ENCODE assay signal across 18 cellular contexts in genomic region chr14:22502551-22502950, GRCh38.
A peak's percentile ranks its signal among the peaks of the same experiment; 100 is the strongest.
DNase-seq lines count a peak whose midpoint lies in the region; ATAC-seq and TF ChIP-seq lines count a peak whose summit lies in the region.
"Had no signal": no experiment of that assay in that cellular context is flagged by ENCODE, and none has a peak within 500 bp of the region (broad histone marks: within the 10 kb centered on the region; RNA-seq: fewer than 3 reads in every experiment).

No MANE protein-coding gene starts in this region.

- intact Hi-C loops in ovary (cut with DNase I), result no loop called here

- no peaks in the 10 kb centered on the region for H3K9me3 ChIP-seq in Peyer's patch
- no peaks in the 10 kb centered on the region for H3K9me3 ChIP-seq in ovary
- H3K9me3 ChIP-seq: heart right ventricle, SJSA1, thyroid gland had no signal

- TF ChIP-seq EP300 in ovary (IDR thresholded peaks at IDR 0.05), result no peak

- H3K4me1 ChIP-seq in Peyer's patch, result peaks cover 0 to 4% (median 0%) of the 10 kb centered on the region in 4 donors
- no peaks in the 10 kb centered on the region for H3K4me1 ChIP-seq in ovary (ENCODE audit: insufficient read depth)
- H3K4me1 ChIP-seq: thyroid gland had no signal

- H3K36me3 ChIP-seq in Peyer's patch (no peaks in the 10 kb centered on the region), ovary (no peaks in the 10 kb centered on the region)
- H3K36me3 ChIP-seq: heart right ventricle, SJSA1, thyroid gland had no signal

- 72 to 92% (median 88%) methylated on average over 6 of the region's 6 CpGs for WGBS in ovary, 3 donors

- peak overlapping the region; percentile 86 to 88 for H3K27ac Mint-ChIP-seq in effector memory CD8-positive, alpha-beta T cell

- no peaks in the 10 kb centered on the region for H3K27me3 ChIP-seq in Peyer's patch
- no peaks in the 10 kb centered on the region for H3K27me3 ChIP-seq in ovary
- H3K27me3 ChIP-seq: heart right ventricle, SJSA1, thyroid gland had no signal

- peak overlapping the region; percentile 79 to 80 for H3K4me3 Mint-ChIP-seq in effector memory CD8-positive, alpha-beta T cell
- H3K4me3 Mint-ChIP-seq: activated B cell treated with CpG ODN at 0.5 μM for 24 hours, nephron progenitor cell had no signal

- peaks cover 19 to 20% of the 10 kb centered on the region in 2 donors for H3K4me1 Mint-ChIP-seq in effector memory CD8-positive, alpha-beta T cell (ENCODE audit: low read depth in 2 of 2)

- DNase-seq in activated CD8-positive, alpha-beta memory T cell treated with anti-CD3 and anti-CD28 coated beads for 24 hours, result peak; percentile 72
- DNase-seq in activated CD8-positive, alpha-beta memory T cell treated with anti-CD3 and anti-CD28 coated beads, Interleukin-2, amount 50 U/mL, for 48 hours, result no peak
- DNase-seq in Peyer's patch, result no peak
- DNase-seq in effector memory CD8-positive, alpha-beta T cell, result no peak
- DNase-seq in stimulated activated naive CD8-positive, alpha-beta T cell treated with anti-CD3 and anti-CD28 coated beads, Interleukin-15, Interleukin-2, amounts not matched to agents 100 U/mL and 50 U/mL, for 24 hours, result no peak
- no peak for DNase-seq in NCI-H2107 treated with DMSO at 0.1 percent for 48 hours (lab: John Stamatoyannopoulos, UW; ENCODE audit: unreplicated experiment)
- DNase-seq in ovary, result no peak
- DNase-seq in HUDEP-2 (lab: John Stamatoyannopoulos, UW; ENCODE audit: unreplicated experiment in 76 of 76), result no peak
- DNase-seq: ACHN; activated B cell treated with CpG ODN at 0.5 μM for 24 hours; activated gamma-delta T cell treated with Interleukin-2 at 50 U/mL for 16 hours; DMS 273 treated with DMSO at 0.1 percent for 48 hours; NCI-H2081; nephron progenitor cell; NK-92 treated with Interleukin-12 subunit alpha and Interleukin-12 subunit beta, amount 100 ng/mL, for 24 hours; thyroid gland had no signal

- H3K36me3 Mint-ChIP-seq in effector memory CD8-positive, alpha-beta T cell (ENCODE audit: insufficient read depth), result peaks cover 51% of the 10 kb centered on the region

- peak overlapping the region in 1 of 4 donors; percentile 6 for H3K4me3 ChIP-seq in Peyer's patch
- H3K4me3 ChIP-seq in ovary, result no peak overlapping the region
- H3K4me3 ChIP-seq: SJSA1, thyroid gland had no signal

- no peak for TF ChIP-seq POLR2A in Peyer's patch (IDR thresholded peaks at IDR 0.05)
- no peak for TF ChIP-seq POLR2A in ovary (IDR thresholded peaks at IDR 0.05)

- no peaks in the 10 kb centered on the region for H3K9me3 Mint-ChIP-seq in effector memory CD8-positive, alpha-beta T cell
- H3K9me3 Mint-ChIP-seq: activated B cell treated with CpG ODN at 0.5 μM for 24 hours, nephron progenitor cell had no signal

- no peak for ATAC-seq in effector memory CD8-positive, alpha-beta T cell (replicated peaks)
- peak; percentile 7 for ATAC-seq in stimulated activated naive CD8-positive, alpha-beta T cell treated with anti-CD3 and anti-CD28 coated beads, Interleukin-15, Interleukin-2, amounts not matched to agents 100 U/mL and 50 U/mL, for 24 hours

- no peaks in the 10 kb centered on the region for H3K27me3 Mint-ChIP-seq in effector memory CD8-positive, alpha-beta T cell
- H3K27me3 Mint-ChIP-seq: activated B cell treated with CpG ODN at 0.5 μM for 24 hours had no signal

- TF ChIP-seq CTCF in Peyer's patch (IDR thresholded peaks at IDR 0.05) (no peak), ovary (IDR thresholded peaks at IDR 0.05) (no peak)

- H3K27ac ChIP-seq in Peyer's patch, result peak overlapping the region; percentile 23 to 70 (median 60)
- H3K27ac ChIP-seq in ovary, result no peak overlapping the region
- H3K27ac ChIP-seq: SJSA1 had no signal

Comparison
In these comparisons a context has a peak if more than half of its experiments do, and no peak if none do; other contexts are left out.
1. H3K27ac ChIP-seq: peak in Peyer's patch (4 of 4); none in ovary (0 of 2).